ENCODE assay signal across 21 cellular contexts in genomic region chr19:32067686-32068085, GRCh38.
"Had no signal": no experiment of that assay in that cellular context is flagged by ENCODE, and none has a peak within 500 bp of the region (broad histone marks: within the 10 kb centered on the region; RNA-seq: fewer than 3 reads in every experiment).

No MANE protein-coding gene starts in this region.

- H3K36me3 ChIP-seq: cardiac muscle cell, neutrophil, pancreas, stomach had no signal

- H3K27me3 Mint-ChIP-seq: activated CD4-positive, alpha-beta memory T cell treated with anti-CD3 and anti-CD28 coated beads, Interleukin-2, amount 10 ng/mL, durations not matched to agents 7 days and 5 days; activated CD8-positive, alpha-beta memory T cell treated with anti-CD3 and anti-CD28 coated beads, Interleukin-2, amount 10 ng/mL, durations not matched to agents 7 days and 5 days; activated naive CD8-positive, alpha-beta T cell treated with anti-CD3 and anti-CD28 coated beads for 36 hours; memory B cell; naive B cell had no signal

- H3K27me3 ChIP-seq: cardiac muscle cell, hepatocyte, neutrophil, stomach had no signal

- H3K9me3 Mint-ChIP-seq: activated CD4-positive, alpha-beta memory T cell treated with anti-CD3 and anti-CD28 coated beads, Interleukin-2, amount 10 ng/mL, durations not matched to agents 7 days and 5 days; activated naive CD8-positive, alpha-beta T cell treated with anti-CD3 and anti-CD28 coated beads for 36 hours; effector memory CD8-positive, alpha-beta T cell; immature natural killer cell; stimulated activated effector memory CD8-positive, alpha-beta T cell treated with anti-CD3 and anti-CD28 coated beads, Interleukin-12 subunit alpha, Interleukin-12 subunit beta, amount 100 ng/mL, for 72 hours; type B pancreatic cell had no signal

- DNase-seq: activated CD4-positive, alpha-beta memory T cell treated with anti-CD3 and anti-CD28 coated beads, Interleukin-2, amount 10 ng/mL, durations not matched to agents 7 days and 5 days; activated CD4-positive, alpha-beta T cell treated with anti-CD3 and anti-CD28 coated beads for 48 hours; activated CD8-positive, alpha-beta memory T cell treated with anti-CD3 and anti-CD28 coated beads, Interleukin-2, amount 10 ng/mL, durations not matched to agents 7 days and 5 days; activated naive CD8-positive, alpha-beta T cell treated with anti-CD3 and anti-CD28 coated beads for 36 hours; amniotic stem cell; dermis blood vessel endothelial cell; effector memory CD8-positive, alpha-beta T cell; immature natural killer cell; mucosa of descending colon; naive B cell; stimulated activated CD4-positive, alpha-beta T cell treated with anti-CD3 and anti-CD28 coated beads, Interleukin-4, amount 100 ng/mL, for 24 hours; stomach had no signal

- H3K27ac Mint-ChIP-seq: activated CD4-positive, alpha-beta memory T cell treated with anti-CD3 and anti-CD28 coated beads, Interleukin-2, amount 10 ng/mL, durations not matched to agents 7 days and 5 days; activated CD8-positive, alpha-beta memory T cell treated with anti-CD3 and anti-CD28 coated beads, Interleukin-2, amount 10 ng/mL, durations not matched to agents 7 days and 5 days; activated naive CD8-positive, alpha-beta T cell treated with anti-CD3 and anti-CD28 coated beads for 36 hours; effector memory CD8-positive, alpha-beta T cell; immature natural killer cell; memory B cell; naive B cell; stimulated activated effector memory CD8-positive, alpha-beta T cell treated with anti-CD3 and anti-CD28 coated beads, Interleukin-12 subunit alpha, Interleukin-12 subunit beta, amount 100 ng/mL, for 72 hours; type B pancreatic cell had no signal

- H3K4me1 Mint-ChIP-seq: activated CD4-positive, alpha-beta memory T cell treated with anti-CD3 and anti-CD28 coated beads, Interleukin-2, amount 10 ng/mL, durations not matched to agents 7 days and 5 days; activated CD8-positive, alpha-beta memory T cell treated with anti-CD3 and anti-CD28 coated beads, Interleukin-2, amount 10 ng/mL, durations not matched to agents 7 days and 5 days; activated naive CD8-positive, alpha-beta T cell treated with anti-CD3 and anti-CD28 coated beads for 36 hours; immature natural killer cell; memory B cell; naive B cell; stimulated activated effector memory CD8-positive, alpha-beta T cell treated with anti-CD3 and anti-CD28 coated beads, Interleukin-12 subunit alpha, Interleukin-12 subunit beta, amount 100 ng/mL, for 72 hours had no signal

- H3K36me3 Mint-ChIP-seq: activated CD8-positive, alpha-beta memory T cell treated with anti-CD3 and anti-CD28 coated beads, Interleukin-2, amount 10 ng/mL, durations not matched to agents 7 days and 5 days; activated naive CD8-positive, alpha-beta T cell treated with anti-CD3 and anti-CD28 coated beads for 36 hours; immature natural killer cell; memory B cell; naive B cell; stimulated activated effector memory CD8-positive, alpha-beta T cell treated with anti-CD3 and anti-CD28 coated beads, Interleukin-12 subunit alpha, Interleukin-12 subunit beta, amount 100 ng/mL, for 72 hours; type B pancreatic cell had no signal

- H3K4me3 ChIP-seq: cardiac muscle cell, hepatocyte, mucosa of descending colon, pancreas, smooth muscle cell, stomach had no signal

- H3K4me3 Mint-ChIP-seq: activated CD4-positive, alpha-beta memory T cell treated with anti-CD3 and anti-CD28 coated beads, Interleukin-2, amount 10 ng/mL, durations not matched to agents 7 days and 5 days; activated CD8-positive, alpha-beta memory T cell treated with anti-CD3 and anti-CD28 coated beads, Interleukin-2, amount 10 ng/mL, durations not matched to agents 7 days and 5 days; activated naive CD8-positive, alpha-beta T cell treated with anti-CD3 and anti-CD28 coated beads for 36 hours; effector memory CD8-positive, alpha-beta T cell; immature natural killer cell; memory B cell; stimulated activated effector memory CD8-positive, alpha-beta T cell treated with anti-CD3 and anti-CD28 coated beads, Interleukin-12 subunit alpha, Interleukin-12 subunit beta, amount 100 ng/mL, for 72 hours; type B pancreatic cell had no signal

- ATAC-seq: activated CD8-positive, alpha-beta memory T cell treated with anti-CD3 and anti-CD28 coated beads, Interleukin-2, amount 10 ng/mL, durations not matched to agents 7 days and 5 days; effector memory CD8-positive, alpha-beta T cell; mucosa of descending colon; pancreas; sciatic nerve; stimulated activated effector memory CD8-positive, alpha-beta T cell treated with anti-CD3 and anti-CD28 coated beads, Interleukin-12 subunit alpha, Interleukin-12 subunit beta, amount 100 ng/mL, for 72 hours had no signal

- H3K27ac ChIP-seq: cardiac muscle cell, hepatocyte, neutrophil, pancreas, stomach had no signal

- H3K9me3 ChIP-seq: mucosa of descending colon, neutrophil, pancreas, stomach had no signal

- H3K4me1 ChIP-seq: pancreas, stomach had no signal
